In the genomic region with DNA sequence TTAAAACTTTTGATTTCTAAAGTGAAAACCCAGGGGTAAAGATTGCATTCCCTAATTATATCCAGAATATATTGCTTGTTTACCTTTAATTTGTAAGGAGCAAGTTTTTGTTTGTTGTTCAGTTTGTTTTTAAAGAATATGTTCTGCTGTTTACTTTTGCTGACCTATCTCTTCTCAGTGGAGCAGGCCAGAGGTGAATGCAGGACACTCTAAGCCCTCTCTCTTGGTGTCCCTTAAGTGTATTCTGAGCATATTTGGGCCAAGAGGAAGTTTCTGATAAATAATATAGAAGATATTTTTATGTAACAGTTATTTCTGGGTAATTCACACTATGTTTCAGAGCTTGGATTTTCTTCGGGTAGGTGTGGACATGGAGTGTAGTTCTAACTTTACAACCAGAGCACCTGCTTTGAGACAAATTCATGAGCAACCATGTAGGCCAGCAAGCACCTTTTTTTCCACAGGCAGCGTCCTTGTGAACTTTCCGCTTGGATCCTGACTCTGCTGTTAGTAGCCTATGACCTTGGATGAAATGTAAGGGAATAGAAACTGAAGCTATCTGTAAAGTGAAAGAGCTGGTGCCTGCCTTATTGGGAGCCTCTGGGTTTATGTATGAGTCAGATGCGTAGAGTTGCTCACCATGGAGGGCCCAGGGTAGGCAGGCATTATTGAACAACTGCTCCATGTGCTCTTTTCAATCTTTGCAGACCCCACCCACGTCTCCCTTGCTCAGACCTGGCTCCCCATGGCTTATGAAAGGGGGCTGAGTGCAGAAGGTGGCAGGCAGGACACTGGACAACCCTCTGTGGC, we compare ENCODE assay signal across 1 cellular context.
TF ChIP-seq lines count a peak whose summit lies in the region.

No MANE protein-coding gene starts in this region.

TF ChIP-seq in GM12878, 131 proteins besides CTCF, POLR2A, EP300 and RAD21 (continued from another document):
- TF ChIP-seq, protein P1, sequence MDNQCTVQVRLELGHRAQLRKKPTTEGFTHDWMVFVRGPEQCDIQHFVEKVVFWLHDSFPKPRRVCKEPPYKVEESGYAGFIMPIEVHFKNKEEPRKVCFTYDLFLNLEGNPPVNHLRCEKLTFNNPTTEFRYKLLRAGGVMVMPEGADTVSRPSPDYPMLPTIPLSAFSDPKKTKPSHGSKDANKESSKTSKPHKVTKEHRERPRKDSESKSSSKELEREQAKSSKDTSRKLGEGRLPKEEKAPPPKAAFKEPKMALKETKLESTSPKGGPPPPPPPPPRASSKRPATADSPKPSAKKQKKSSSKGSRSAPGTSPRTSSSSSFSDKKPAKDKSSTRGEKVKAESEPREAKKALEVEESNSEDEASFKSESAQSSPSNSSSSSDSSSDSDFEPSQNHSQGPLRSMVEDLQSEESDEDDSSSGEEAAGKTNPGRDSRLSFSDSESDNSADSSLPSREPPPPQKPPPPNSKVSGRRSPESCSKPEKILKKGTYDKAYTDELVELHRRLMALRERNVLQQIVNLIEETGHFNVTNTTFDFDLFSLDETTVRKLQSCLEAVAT (IDR thresholded peaks at IDR 0.05), result 0 out of 2 replicates have a peak, but pooled peaks have one; percentile 30
- TF ChIP-seq, protein P2, sequence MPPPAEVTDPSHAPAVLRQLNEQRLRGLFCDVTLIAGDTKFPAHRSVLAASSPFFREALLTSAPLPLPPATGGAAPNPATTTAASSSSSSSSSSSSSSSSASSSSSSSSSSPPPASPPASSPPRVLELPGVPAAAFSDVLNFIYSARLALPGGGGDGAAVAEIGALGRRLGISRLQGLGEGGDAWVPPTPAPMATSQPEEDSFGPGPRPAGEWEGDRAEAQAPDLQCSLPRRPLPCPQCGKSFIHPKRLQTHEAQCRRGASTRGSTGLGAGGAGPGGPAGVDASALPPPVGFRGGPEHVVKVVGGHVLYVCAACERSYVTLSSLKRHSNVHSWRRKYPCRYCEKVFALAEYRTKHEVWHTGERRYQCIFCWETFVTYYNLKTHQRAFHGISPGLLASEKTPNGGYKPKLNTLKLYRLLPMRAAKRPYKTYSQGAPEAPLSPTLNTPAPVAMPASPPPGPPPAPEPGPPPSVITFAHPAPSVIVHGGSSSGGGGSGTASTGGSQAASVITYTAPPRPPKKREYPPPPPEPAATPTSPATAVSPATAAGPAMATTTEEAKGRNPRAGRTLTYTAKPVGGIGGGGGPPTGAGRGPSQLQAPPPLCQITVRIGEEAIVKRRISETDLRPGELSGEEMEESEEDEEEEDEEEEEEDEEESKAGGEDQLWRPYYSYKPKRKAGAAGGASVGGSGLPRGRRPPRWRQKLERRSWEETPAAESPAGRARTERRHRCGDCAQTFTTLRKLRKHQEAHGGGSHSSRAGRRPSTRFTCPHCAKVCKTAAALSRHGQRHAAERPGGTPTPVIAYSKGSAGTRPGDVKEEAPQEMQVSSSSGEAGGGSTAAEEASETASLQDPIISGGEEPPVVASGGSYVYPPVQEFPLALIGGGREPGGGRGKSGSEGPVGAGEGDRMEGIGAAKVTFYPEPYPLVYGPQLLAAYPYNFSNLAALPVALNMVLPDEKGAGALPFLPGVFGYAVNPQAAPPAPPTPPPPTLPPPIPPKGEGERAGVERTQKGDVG (CRISPR knock-in tag; IDR thresholded peaks at IDR 0.05), result no peak
- TF ChIP-seq STAT3 (IDR thresholded peaks at IDR 0.05; ENCODE audit: low read depth, low read length) (no peak), EED (IDR thresholded peaks at IDR 0.05; ENCODE audit: low read depth) (peak; percentile 84), EGR1 (IDR thresholded peaks at IDR 0.05; ENCODE audit: borderline replicate concordance in 1 of 2, low read depth in 2 of 2, low read length in 2 of 2) (no peak), IKZF1 (conservative IDR thresholded peaks at IDR 0.05) (peak; percentile 71; the same call in 1 of the 2 replicates), NRF1 (conservative IDR thresholded peaks at IDR 0.05; ENCODE audit: low read depth, low read length) (no peak), YY1 (IDR thresholded peaks at IDR 0.05; ENCODE audit: low read depth, low read length) (peak; percentile 63; the same call in 1 of the 2 replicates), CEBPB (IDR thresholded peaks at IDR 0.05; ENCODE audit: borderline replicate concordance in 1 of 2, low read depth in 2 of 2, low read length in 2 of 2) (no peak), IRF4 (IDR thresholded peaks at IDR 0.05; ENCODE audit: low read depth, low read length) (no peak), JUND (IDR thresholded peaks at IDR 0.05; ENCODE audit: low read depth, low read length) (no peak), ASH2L (IDR thresholded peaks at IDR 0.05; ENCODE audit: borderline replicate concordance, low read depth) (no peak), JUNB (IDR thresholded peaks at IDR 0.05) (peak; percentile 74), ESRRA (IDR thresholded peaks at IDR 0.05; ENCODE audit: low read length) (no peak; the same call in 1 of the 2 replicates), CBX3 (IDR thresholded peaks at IDR 0.05; ENCODE audit: borderline replicate concordance, low read depth) (no peak), IKZF2 (IDR thresholded peaks at IDR 0.05) (peak; percentile 67; a peak in 3 of 4 replicates), POLR2AphosphoS2 (IDR thresholded peaks at IDR 0.05; ENCODE audit: low read depth, low read length) (no peak), HDGF (IDR thresholded peaks at IDR 0.05) (peak; percentile 64; the same call in 1 of the 2 replicates), TCF3 (IDR thresholded peaks at IDR 0.05; ENCODE audit: borderline replicate concordance, insufficient read depth, low read depth, low read length) (no peak), NR2C2 (IDR thresholded peaks at IDR 0.05; ENCODE audit: borderline replicate concordance, control insufficient read depth, insufficient read length, low read depth) (no peak), HCFC1 (IDR thresholded peaks at IDR 0.05; ENCODE audit: low read length) (no peak; the same call in 1 of the 2 replicates)
- TF ChIP-seq, protein P3, sequence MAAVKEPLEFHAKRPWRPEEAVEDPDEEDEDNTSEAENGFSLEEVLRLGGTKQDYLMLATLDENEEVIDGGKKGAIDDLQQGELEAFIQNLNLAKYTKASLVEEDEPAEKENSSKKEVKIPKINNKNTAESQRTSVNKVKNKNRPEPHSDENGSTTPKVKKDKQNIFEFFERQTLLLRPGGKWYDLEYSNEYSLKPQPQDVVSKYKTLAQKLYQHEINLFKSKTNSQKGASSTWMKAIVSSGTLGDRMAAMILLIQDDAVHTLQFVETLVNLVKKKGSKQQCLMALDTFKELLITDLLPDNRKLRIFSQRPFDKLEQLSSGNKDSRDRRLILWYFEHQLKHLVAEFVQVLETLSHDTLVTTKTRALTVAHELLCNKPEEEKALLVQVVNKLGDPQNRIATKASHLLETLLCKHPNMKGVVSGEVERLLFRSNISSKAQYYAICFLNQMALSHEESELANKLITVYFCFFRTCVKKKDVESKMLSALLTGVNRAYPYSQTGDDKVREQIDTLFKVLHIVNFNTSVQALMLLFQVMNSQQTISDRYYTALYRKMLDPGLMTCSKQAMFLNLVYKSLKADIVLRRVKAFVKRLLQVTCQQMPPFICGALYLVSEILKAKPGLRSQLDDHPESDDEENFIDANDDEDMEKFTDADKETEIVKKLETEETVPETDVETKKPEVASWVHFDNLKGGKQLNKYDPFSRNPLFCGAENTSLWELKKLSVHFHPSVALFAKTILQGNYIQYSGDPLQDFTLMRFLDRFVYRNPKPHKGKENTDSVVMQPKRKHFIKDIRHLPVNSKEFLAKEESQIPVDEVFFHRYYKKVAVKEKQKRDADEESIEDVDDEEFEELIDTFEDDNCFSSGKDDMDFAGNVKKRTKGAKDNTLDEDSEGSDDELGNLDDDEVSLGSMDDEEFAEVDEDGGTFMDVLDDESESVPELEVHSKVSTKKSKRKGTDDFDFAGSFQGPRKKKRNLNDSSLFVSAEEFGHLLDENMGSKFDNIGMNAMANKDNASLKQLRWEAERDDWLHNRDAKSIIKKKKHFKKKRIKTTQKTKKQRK (IDR thresholded peaks at IDR 0.05; ENCODE audit: low read depth, low read length), result no peak
- TF ChIP-seq, protein P4, sequence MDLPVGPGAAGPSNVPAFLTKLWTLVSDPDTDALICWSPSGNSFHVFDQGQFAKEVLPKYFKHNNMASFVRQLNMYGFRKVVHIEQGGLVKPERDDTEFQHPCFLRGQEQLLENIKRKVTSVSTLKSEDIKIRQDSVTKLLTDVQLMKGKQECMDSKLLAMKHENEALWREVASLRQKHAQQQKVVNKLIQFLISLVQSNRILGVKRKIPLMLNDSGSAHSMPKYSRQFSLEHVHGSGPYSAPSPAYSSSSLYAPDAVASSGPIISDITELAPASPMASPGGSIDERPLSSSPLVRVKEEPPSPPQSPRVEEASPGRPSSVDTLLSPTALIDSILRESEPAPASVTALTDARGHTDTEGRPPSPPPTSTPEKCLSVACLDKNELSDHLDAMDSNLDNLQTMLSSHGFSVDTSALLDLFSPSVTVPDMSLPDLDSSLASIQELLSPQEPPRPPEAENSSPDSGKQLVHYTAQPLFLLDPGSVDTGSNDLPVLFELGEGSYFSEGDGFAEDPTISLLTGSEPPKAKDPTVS (IDR thresholded peaks at IDR 0.05; ENCODE audit: low read depth, low read length), result no peak
TF ChIP-seq in GM12878: peak in this region for 19.
